12 cellular contexts compared by ENCODE assay signal in genomic region chr12:89370850-89371249, GRCh38. TPM values are rescaled to one million over a fixed set of nuclear protein-coding genes. Genes with fewer than 3 reads are reported as not detected.
DNase-seq lines count a peak whose midpoint lies in the region; ATAC-seq, FAIRE-seq and TF ChIP-seq lines count a peak whose summit lies in the region.
"Had no signal": no experiment of that assay in that cellular context is flagged by ENCODE, and none has a peak within 500 bp of the region (broad histone marks: within the 10 kb centered on the region; RNA-seq: fewer than 3 reads in every experiment).

No MANE protein-coding gene starts in this region.

- H3K9me1 ChIP-seq in endothelial cell of umbilical vein (replicated peaks; ENCODE audit: control insufficient read depth, extremely low read depth, insufficient read depth, low read length) = no peaks in the 10 kb centered on the region

- CTCF ChIA-PET in endothelial cell of umbilical vein (lab: Charles Lee) = interaction anchor here (0.6 to 9.2 kb wide), 6 partner anchors 17 to 419 kb away, joined by 3 to 49 read pairs (median 4); partner anchors contain the start of gene DUSP6

- H3K27me3 ChIP-seq in endothelial cell of umbilical vein (ENCODE audit: control insufficient read depth in 2 of 2, insufficient read depth in 2 of 2, low read length in 2 of 2) (no peaks in the 10 kb centered on the region), osteoblast (ENCODE audit: insufficient read depth, low read length) (no peaks in the 10 kb centered on the region)

- H3K9me3 ChIP-seq in endothelial cell of umbilical vein (replicated peaks; ENCODE audit: control insufficient read depth, insufficient read depth, low read length) (no peaks in the 10 kb centered on the region), osteoblast (ENCODE audit: low read depth, low read length) (no peaks in the 10 kb centered on the region)

- POLR2A ChIA-PET in endothelial cell of umbilical vein (lab: Charles Lee) = interaction anchor here (1.9 kb wide), 1 partner anchor 19 kb away, joined by 9 read pairs; the partner anchor contains the start of gene DUSP6

- H4K20me1 ChIP-seq in endothelial cell of umbilical vein (replicated peaks; ENCODE audit: control insufficient read depth, extremely low read depth, insufficient read depth, low read length) (no peaks in the 10 kb centered on the region), osteoblast (ENCODE audit: insufficient read depth, low read length) (no peaks in the 10 kb centered on the region)

- FAIRE-seq in endothelial cell of umbilical vein (lab: Jason Lieb, UNC) = peak; percentile 68
- FAIRE-seq: colon had no signal

- DNase-seq in GM04504 (ENCODE audit: low read depth) = peak; percentile 68
- peak; percentile 35 for DNase-seq in OCI-M1 (lab: John Stamatoyannopoulos, UW)
- DNase-seq in endothelial cell of umbilical vein (ENCODE audit: low read depth, low spot score) = peak; percentile 92
- no peak for DNase-seq in osteoblast (ENCODE audit: insufficient read length, low spot score, missing footprints)
- no peak for DNase-seq in SIG-M5 (lab: John Stamatoyannopoulos, UW)
- no peak for DNase-seq in left lobe of liver (ENCODE audit: low spot score)
- DNase-seq: activated T-cell treated with anti-CD3 and anti-CD28 coated beads, Interleukin-2, amount 50 U/mL, for 1 hour; DMS153; NCI-H446 treated with DMSO at 0.1 percent for 48 hours had no signal

- H2AFZ ChIP-seq in endothelial cell of umbilical vein (ENCODE audit: low read depth, low read length) = no peak overlapping the region
- H2AFZ ChIP-seq in osteoblast (ENCODE audit: low read length) = no peak overlapping the region

- H3K4me2 ChIP-seq in endothelial cell of umbilical vein (ENCODE audit: insufficient read depth, low read length) (peak overlapping the region; percentile 74), osteoblast (ENCODE audit: insufficient read depth, low read length) (peak overlapping the region; percentile 10)

- peak overlapping the region; percentile 61 for H3K9ac ChIP-seq in endothelial cell of umbilical vein (replicated peaks; ENCODE audit: extremely low read depth, insufficient read depth, low read length)

- BruUV-seq in endothelial cell of umbilical vein (replicated peaks; lab: Mats Ljungman, UMichigan) = no TSS peak

- H3K4me3 ChIP-seq in endothelial cell of umbilical vein (replicated peaks in 1 of 3; ENCODE audit: insufficient read depth in 1 of 3, low read depth in 1 of 3, low read length in 3 of 3) (no peak overlapping the region), osteoblast (ENCODE audit: insufficient read depth, low read length) (no peak overlapping the region)

- TF ChIP-seq CTCF in endothelial cell of umbilical vein (IDR thresholded peaks at IDR 0.05; ENCODE audit: extremely low read depth in 1 of 2, insufficient read depth in 1 of 2, low read depth in 1 of 2, low read length in 2 of 2) = no peak
- TF ChIP-seq CTCF in osteoblast (IDR thresholded peaks at IDR 0.05; ENCODE audit: extremely low read depth, low read depth, low read length) = no peak

- H3K4me1 ChIP-seq in endothelial cell of umbilical vein (ENCODE audit: control insufficient read depth, extremely low read depth, insufficient read depth, low read length) (peaks cover 74% of the 10 kb centered on the region), osteoblast (ENCODE audit: insufficient read depth, low read length) (peaks cover 46% of the 10 kb centered on the region)

- intact Hi-C loops in endothelial cell of umbilical vein (cut with micrococcal nuclease) = loop anchor here (1.0 to 5.0 kb wide), 4 partner anchors 80 to 474 kb away; partner anchors contain the start of gene ATP2B1

- dilution Hi-C loops in endothelial cell of umbilical vein (cut with MboI; ENCODE audit: extremely low pct_ligation_motif_present, low sequenced_read_pairs) = no loop called here

- peak overlapping the region; percentile 93 for H3K27ac ChIP-seq in endothelial cell of umbilical vein (ENCODE audit: insufficient read depth, low read depth, low read length)
- H3K27ac ChIP-seq in osteoblast (ENCODE audit: low read depth, low read length) = peak overlapping the region; percentile 1

- no peak for ATAC-seq in GM18498 (IDR thresholded peaks at IDR 0.05; ENCODE audit: unreplicated experiment)
- ATAC-seq in GM21526 (IDR thresholded peaks at IDR 0.05; ENCODE audit: low FRiP score, unreplicated experiment) = no peak
- ATAC-seq in left lobe of liver = no peak

- H3K36me3 ChIP-seq in endothelial cell of umbilical vein (ENCODE audit: control insufficient read depth in 2 of 2, extremely low read depth in 1 of 2, insufficient read depth in 2 of 2, low read length in 2 of 2) (no peaks in the 10 kb centered on the region), osteoblast (ENCODE audit: insufficient read depth, low read length) (no peaks in the 10 kb centered on the region)

- TF ChIP-seq POLR2A in endothelial cell of umbilical vein (IDR thresholded peaks at IDR 0.05; ENCODE audit: low read depth, low read length) = peak; percentile 60

- no peaks in the 10 kb centered on the region for H3K79me2 ChIP-seq in endothelial cell of umbilical vein (ENCODE audit: control insufficient read depth, insufficient read depth, low read length)
- H3K79me2 ChIP-seq in osteoblast (ENCODE audit: insufficient read depth, low read length) = no peaks in the 10 kb centered on the region

TF ChIP-seq in endothelial cell of umbilical vein, 7 proteins besides CTCF, POLR2A, EP300 and RAD21:
- TF ChIP-seq FOS (IDR thresholded peaks at IDR 0.05; ENCODE audit: borderline replicate concordance, insufficient read depth, low read length) = peak; percentile 98
- no peak for TF ChIP-seq EZH2 (IDR thresholded peaks at IDR 0.05; ENCODE audit: borderline replicate concordance, low read depth, low read length, severe bottlenecking)
- TF ChIP-seq MYC (IDR thresholded peaks at IDR 0.05; ENCODE audit: low read depth, low read length) = peak; percentile 99
- peak; percentile 87 for TF ChIP-seq JUN (IDR thresholded peaks at IDR 0.05; ENCODE audit: borderline replicate concordance, insufficient read depth, insufficient read length, low read depth)
- TF ChIP-seq POLR2AphosphoS5 (IDR thresholded peaks at IDR 0.05; ENCODE audit: insufficient read depth, low read depth, low read length) = peak; percentile 83
- no peak for TF ChIP-seq MAX (IDR thresholded peaks at IDR 0.05; ENCODE audit: insufficient read depth, insufficient read length)
- TF ChIP-seq GATA2 (IDR thresholded peaks at IDR 0.05; ENCODE audit: insufficient read depth, insufficient read length, low read depth, low read length) = peak; percentile 95

RNA-seq across cellular contexts. Expression of gene DUSP6, which starts 18.5 kb away (rescaled TPM):
- total RNA-seq in endothelial cell of umbilical vein (148 and 200 TPM in 2 replicates), osteoblast (28.6 and 30.0 TPM in 2 replicates), left lobe of liver (31.5 TPM)
- polyA plus RNA-seq in endothelial cell of umbilical vein = 149 and 171 TPM in 2 replicates
- 139 and 150 TPM in 2 replicates for polyA plus RNA-seq in endothelial cell of umbilical vein (2011; cell fraction: cytosol; rRNA removed)
- polyA plus RNA-seq in endothelial cell of umbilical vein (2011; cell fraction: nucleus; rRNA removed) = 438 and 510 TPM in 2 replicates
- 142 and 205 TPM in 2 replicates for polyA plus RNA-seq in endothelial cell of umbilical vein (2012)
- 318 and 353 TPM in 2 replicates for polyA minus RNA-seq in endothelial cell of umbilical vein
- 2.6 TPM for polyA minus RNA-seq in endothelial cell of umbilical vein (2011; cell fraction: cytosol; rRNA and poly(A)+ RNA removed)
- polyA minus RNA-seq in endothelial cell of umbilical vein (2011; cell fraction: nucleus; rRNA and poly(A)+ RNA removed) = 428 and 523 TPM in 2 replicates

Comparison
In these comparisons a context has a peak if more than half of its experiments do, and no peak if none do; other contexts are left out.
1. DNase-seq: peak in GM04504 (single experiment), OCI-M1 (single experiment) and endothelial cell of umbilical vein (single experiment); none in osteoblast (single experiment), SIG-M5 (single experiment) and left lobe of liver (single experiment).